ENCODE assay signal across 8 cellular contexts in the genomic region with DNA sequence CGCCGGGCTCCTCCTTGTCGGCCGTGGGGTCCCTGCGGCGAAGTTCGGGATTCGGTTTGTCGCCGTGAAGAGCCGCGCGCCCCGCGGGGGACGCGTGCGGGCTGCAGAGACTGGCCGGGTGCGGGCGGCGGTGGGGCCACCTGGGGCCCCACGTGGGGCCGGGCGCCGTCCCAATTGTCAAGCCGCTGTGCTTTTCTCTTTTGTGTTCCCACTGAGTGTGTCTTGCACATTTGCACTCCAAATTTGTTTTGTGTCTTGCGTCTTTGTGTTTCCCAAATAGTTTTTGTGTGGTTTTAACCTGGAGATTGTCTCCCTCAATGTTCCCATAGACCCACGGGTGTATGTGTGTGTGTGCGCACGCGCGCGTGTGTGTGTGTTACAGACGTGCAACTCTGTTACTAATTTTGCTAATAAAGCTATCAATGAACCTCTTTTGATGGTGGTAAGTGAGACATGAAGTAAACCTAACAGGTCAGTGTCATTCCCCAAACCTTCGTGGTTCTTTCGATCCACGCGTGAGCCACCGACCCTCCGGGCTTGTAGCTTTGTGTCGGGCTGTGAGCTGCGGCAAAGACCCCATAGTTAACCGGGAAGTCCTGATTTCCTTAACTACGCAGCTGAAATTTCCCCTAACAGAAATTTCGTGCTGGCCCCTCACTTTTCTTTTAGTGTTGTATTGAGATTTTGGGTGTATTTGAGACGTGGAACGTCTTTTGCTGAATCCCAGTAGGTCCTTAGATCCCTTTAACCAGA. TPM values are rescaled to one million over a fixed set of nuclear protein-coding genes. Genes with fewer than 3 reads are reported as not detected.
DNase-seq lines count a peak whose midpoint lies in the region; ATAC-seq lines count a peak whose summit lies in the region.

No MANE protein-coding gene starts in this region.

- DNase-seq in AG08395 (ENCODE audit: low spot score) (peak; percentile 30), GM19238 (ENCODE audit: insufficient read length, low spot score) (peak; percentile 61), dermis microvascular lymphatic vessel endothelial cell (ENCODE audit: low read depth in 2 of 2) (peak; percentile 20 to 34), lung microvascular endothelial cell (ENCODE audit: low read depth in 2 of 2) (peak; percentile 14 to 64)
- peak; percentile 24 to 31 for DNase-seq in activated CD4-positive, alpha-beta T cell treated with anti-CD3 and anti-CD28 coated beads for 24 hours (ENCODE audit: low read depth in 2 of 2)
- peak; percentile 22 to 42 (median 24) for DNase-seq in stimulated activated CD4-positive, alpha-beta T cell treated with anti-CD3 and anti-CD28 coated beads, TNF-alpha, amount 100 ng/mL, for 24 hours (ENCODE audit: low read depth in 3 of 3)

- ATAC-seq in HG03571 (IDR thresholded peaks at IDR 0.05; ENCODE audit: unreplicated experiment), result peak; percentile 33
- no peak for ATAC-seq in GM18858 (IDR thresholded peaks at IDR 0.05; ENCODE audit: unreplicated experiment)

RNA-seq across cellular contexts. Expression of gene PRDM2, which starts 0.7 kb away (rescaled TPM):
- 6.3 and 10.9 TPM in 2 replicates for total RNA-seq in dermis microvascular lymphatic vessel endothelial cell
- 5.7 and 10.3 TPM in 2 replicates for total RNA-seq in lung microvascular endothelial cell
